Comparison of ENCODE assay signal across 1 cellular context in the genomic region with DNA sequence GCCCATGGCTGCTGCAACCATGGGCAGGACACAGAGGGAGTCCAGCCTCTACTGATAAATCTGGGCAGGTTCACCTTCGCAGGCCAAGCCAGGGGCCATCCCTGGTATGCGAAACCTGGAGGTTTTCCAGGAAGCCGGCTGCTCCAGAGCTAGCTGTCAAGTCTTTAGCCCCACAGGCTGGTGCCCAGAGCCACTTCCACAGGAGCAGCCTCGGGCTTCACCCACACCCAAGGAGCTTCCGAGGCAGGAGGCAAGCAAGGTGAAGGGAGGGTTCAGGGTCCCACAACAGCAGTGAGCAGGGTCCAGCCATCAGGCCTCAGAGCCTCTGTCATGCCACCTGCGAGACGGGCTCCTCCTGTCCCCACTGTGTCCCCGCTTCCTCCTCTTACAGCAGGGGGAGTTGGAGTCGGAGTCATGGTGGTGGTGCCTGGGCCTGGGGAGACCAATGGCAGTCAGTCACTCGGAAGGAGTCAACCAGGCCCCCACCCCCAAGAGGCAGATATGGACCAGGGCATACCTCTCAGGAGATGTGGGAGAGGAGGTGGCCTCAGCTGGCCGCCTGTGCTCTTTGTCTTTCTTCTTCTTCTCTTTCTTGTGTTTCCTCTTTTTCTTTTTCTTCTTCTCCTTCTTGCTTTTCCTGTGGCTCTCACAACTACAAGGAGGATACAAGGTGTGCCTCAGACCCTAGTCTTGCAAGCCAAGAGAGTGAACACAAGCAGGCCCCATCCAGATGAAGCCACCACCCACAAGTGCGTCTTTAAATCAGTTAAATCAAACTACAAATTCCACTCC.
TF ChIP-seq lines count a peak whose summit lies in the region.

No MANE protein-coding gene starts in this region.

TF ChIP-seq in endothelial cell of umbilical vein, 7 proteins besides CTCF, POLR2A, EP300 and RAD21:
- peak; percentile 35 for TF ChIP-seq POLR2AphosphoS5 (IDR thresholded peaks at IDR 0.05; ENCODE audit: insufficient read depth, low read depth, low read length)
- TF ChIP-seq, protein P1, sequence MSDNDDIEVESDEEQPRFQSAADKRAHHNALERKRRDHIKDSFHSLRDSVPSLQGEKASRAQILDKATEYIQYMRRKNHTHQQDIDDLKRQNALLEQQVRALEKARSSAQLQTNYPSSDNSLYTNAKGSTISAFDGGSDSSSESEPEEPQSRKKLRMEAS (IDR thresholded peaks at IDR 0.05; ENCODE audit: insufficient read depth, insufficient read length): no peak
- no peak for TF ChIP-seq JUN (IDR thresholded peaks at IDR 0.05; ENCODE audit: borderline replicate concordance, insufficient read depth, insufficient read length, low read depth)
- TF ChIP-seq EZH2 (IDR thresholded peaks at IDR 0.05; ENCODE audit: borderline replicate concordance, low read depth, low read length, severe bottlenecking): no peak
- no peak for TF ChIP-seq MYC (IDR thresholded peaks at IDR 0.05; ENCODE audit: low read depth, low read length)
TF ChIP-seq in endothelial cell of umbilical vein: peak in this region for 1.
